Comparison of ENCODE assay signal across 8 cellular contexts in the genomic region with DNA sequence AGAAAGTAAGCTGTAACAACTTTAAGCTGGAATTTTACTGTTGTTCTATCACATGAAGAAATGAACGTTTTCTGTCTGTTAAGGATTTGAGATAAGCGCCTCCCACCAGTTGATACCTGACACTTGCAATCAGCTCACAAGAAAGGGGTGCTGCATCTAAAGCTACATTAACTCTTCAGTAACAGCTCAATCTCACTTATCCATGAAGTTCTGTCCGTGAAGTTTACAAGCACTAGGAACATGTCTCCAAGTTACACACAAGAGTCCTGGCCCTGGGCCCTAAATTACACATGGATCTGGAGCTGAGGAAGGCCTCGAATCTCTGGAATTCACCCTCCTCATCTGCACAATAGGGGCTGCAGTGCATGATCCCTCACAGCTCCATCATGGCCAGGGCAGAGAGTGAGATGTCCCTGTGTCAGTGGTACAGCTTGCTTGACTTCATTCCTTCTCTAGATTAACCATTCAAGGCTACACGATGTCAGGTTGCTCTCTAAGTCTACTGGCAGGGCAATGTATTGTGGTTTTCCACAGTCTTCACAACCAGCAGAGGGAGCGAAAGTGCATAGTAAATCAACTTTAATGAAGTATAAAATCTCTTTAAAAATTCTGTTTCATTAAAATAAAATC.
A peak's percentile ranks its signal among the peaks of the same experiment; 100 is the strongest.
DNase-seq lines count a peak whose midpoint lies in the region; ATAC-seq and TF ChIP-seq lines count a peak whose summit lies in the region.

No MANE protein-coding gene starts in this region.

- H3K79me2 ChIP-seq in PC-9 (ENCODE audit: low read depth) (no peaks in the 10 kb centered on the region), smooth muscle cell (ENCODE audit: low read depth) (no peaks in the 10 kb centered on the region)

- H3K36me3 ChIP-seq in PC-9 (ENCODE audit: low read depth), result no peaks in the 10 kb centered on the region
- no peaks in the 10 kb centered on the region for H3K36me3 ChIP-seq in smooth muscle cell (ENCODE audit: low read depth)
- H3K36me3 ChIP-seq in ascending aorta, result no peaks in the 10 kb centered on the region

- H3K4me1 ChIP-seq in PC-9 (replicated peaks; ENCODE audit: insufficient read depth) (peaks cover 24% of the 10 kb centered on the region), smooth muscle cell (ENCODE audit: low read depth) (peaks cover 18% of the 10 kb centered on the region), ascending aorta (peaks cover 0 to 3% of the 10 kb centered on the region in 2 donors)

- H2AFZ ChIP-seq in PC-9, result peak overlapping the region; percentile 45
- H2AFZ ChIP-seq in smooth muscle cell (ENCODE audit: low read depth), result no peak overlapping the region

- H3K9me3 ChIP-seq in PC-9 (ENCODE audit: insufficient read depth, low read depth) (no peaks in the 10 kb centered on the region), smooth muscle cell (replicated peaks; ENCODE audit: low read depth) (no peaks in the 10 kb centered on the region), ascending aorta (no peaks in the 10 kb centered on the region)

- H3K4me3 ChIP-seq in PC-9 (0 out of 2 replicates have a peak overlapping the region, but pooled peaks have one; percentile 8), fibroblast of the aortic adventitia (ENCODE audit: low read depth, low read length) (no peak overlapping the region), smooth muscle cell (no peak overlapping the region), ascending aorta (no peak overlapping the region)

- H3K27me3 ChIP-seq in PC-9 (ENCODE audit: insufficient read depth, low read depth) (no peaks in the 10 kb centered on the region), smooth muscle cell (ENCODE audit: low read depth) (peaks cover 6% of the 10 kb centered on the region), ascending aorta (no peaks in the 10 kb centered on the region)

- peak overlapping the region; percentile 74 for H3K27ac ChIP-seq in PC-9
- peak overlapping the region; percentile 40 for H3K27ac ChIP-seq in smooth muscle cell (ENCODE audit: low read depth)
- no peak overlapping the region for H3K27ac ChIP-seq in ascending aorta

- H3K4me2 ChIP-seq in PC-9 (peak overlapping the region; percentile 52), smooth muscle cell (peak overlapping the region; percentile 34)

- POLR2A ChIA-PET in PC-9 (lab: Charles Lee; ENCODE audit: unreplicated experiment), result interaction anchor here (0.6 kb wide), 1 partner anchor 52 kb away, joined by 3 read pairs; no protein-coding TSS in a partner anchor

- no peak overlapping the region for H3K9ac ChIP-seq in smooth muscle cell (ENCODE audit: low read depth)

- DNase-seq in DMS 273 (lab: John Stamatoyannopoulos, UW; ENCODE audit: unreplicated experiment) (peak; percentile 42), DMS 273 treated with DMSO at 0.1 percent for 48 hours (lab: John Stamatoyannopoulos, UW) (no peak), PC-9 (peak; percentile 42 to 70), fibroblast of the aortic adventitia (ENCODE audit: low read depth) (peak; percentile 80), smooth muscle cell (lab: John Stamatoyannopoulos, UW; ENCODE audit: unreplicated experiment) (no peak), NCI-H2171 (lab: John Stamatoyannopoulos, UW) (no peak), ascending aorta (ENCODE audit: low spot score in 2 of 2) (no peak)

- H3F3A ChIP-seq in PC-9 (ENCODE audit: insufficient read depth, low read depth) (peaks cover 11% of the 10 kb centered on the region; the same call in 1 of the 2 replicates), smooth muscle cell (ENCODE audit: low read depth) (peaks cover 8% of the 10 kb centered on the region)

- WGBS in smooth muscle cell (ENCODE audit: low lambda C conversion rate), result 45% methylated on average over 6 of the region's 6 CpGs

- peak; percentile 67 for TF ChIP-seq CTCF in PC-9 (conservative IDR thresholded peaks at IDR 0.05)
- TF ChIP-seq CTCF in fibroblast of the aortic adventitia (IDR thresholded peaks at IDR 0.05; ENCODE audit: insufficient read depth, low read length), result peak; percentile 66
- peak; percentile 40 for TF ChIP-seq CTCF in smooth muscle cell (IDR thresholded peaks at IDR 0.05; ENCODE audit: borderline replicate concordance, insufficient read depth, poor library complexity, severe bottlenecking)
- peak in 1 of 3 experiments; percentile 38 for TF ChIP-seq CTCF in ascending aorta (IDR thresholded peaks at IDR 0.05)

- ATAC-seq in GM18858 (IDR thresholded peaks at IDR 0.05; ENCODE audit: unreplicated experiment), result no peak

- H3K9me2 ChIP-seq in PC-9 (ENCODE audit: insufficient read depth), result no peaks in the 10 kb centered on the region

- no peaks in the 10 kb centered on the region for H4K20me1 ChIP-seq in PC-9 (ENCODE audit: insufficient read depth)
- H4K20me1 ChIP-seq in smooth muscle cell (ENCODE audit: low read depth), result no peaks in the 10 kb centered on the region

- CTCF ChIA-PET in PC-9 (lab: Charles Lee), result interaction anchor here (0.6 to 0.8 kb wide), 5 partner anchors 107 to 485 kb away, joined by 3 to 4 read pairs (median 3); no protein-coding TSS in a partner anchor

- intact Hi-C loops in PC-9 (cut with micrococcal nuclease; ENCODE audit: unreplicated experiment) (loop anchor here (1.0 to 5.0 kb wide), 6 partner anchors 52 to 481 kb away; no protein-coding TSS in a partner anchor), ascending aorta (cut with DNase I) (no loop called here)

- no TSS peak for BruUV-seq in PC-9 (replicated peaks; lab: Mats Ljungman, UMichigan)

Comparison
In these comparisons a context has a peak if more than half of its experiments do, and no peak if none do; other contexts are left out.
1. DNase-seq: peak in DMS 273 (single experiment), PC-9 (2 of 2) and fibroblast of the aortic adventitia (single experiment); none in DMS 273 treated with DMSO at 0.1 percent for 48 hours (single experiment), smooth muscle cell (single experiment), NCI-H2171 (single experiment) and ascending aorta (0 of 2).
2. H3K27ac ChIP-seq: peak in PC-9 (single experiment) and smooth muscle cell (single experiment); none in ascending aorta (0 of 2).